ENCODE assay signal across 14 cellular contexts in the genomic region with DNA sequence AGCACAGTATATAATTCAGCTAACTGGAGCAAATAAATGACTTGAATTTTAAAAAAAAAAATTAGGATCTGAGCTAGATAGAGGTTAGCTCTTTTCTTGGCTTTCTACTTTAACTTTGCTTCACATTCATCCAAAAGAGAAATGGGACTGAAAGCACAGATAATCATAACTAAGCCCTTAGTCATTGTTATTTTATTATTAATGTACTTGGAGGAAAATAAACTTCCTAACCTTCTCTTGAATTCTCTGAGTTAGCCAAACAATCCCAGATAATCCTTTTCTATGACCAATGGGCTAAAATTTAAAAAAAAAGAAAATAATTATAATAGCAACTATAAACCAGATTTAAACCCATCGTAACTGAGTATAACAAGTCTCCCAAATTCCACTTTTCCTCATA.
"Had no signal": no experiment of that assay in that cellular context is flagged by ENCODE, and none has a peak within 500 bp of the region (broad histone marks: within the 10 kb centered on the region; RNA-seq: fewer than 3 reads in every experiment).

No MANE protein-coding gene starts in this region.

- H3K4me3 Mint-ChIP-seq: activated CD4-positive, alpha-beta T cell treated with anti-CD3 and anti-CD28 coated beads, Interleukin-2, amount 10 ng/mL, durations not matched to agents 7 days and 5 days; activated naive CD4-positive, alpha-beta T cell treated with anti-CD3 and anti-CD28 coated beads, Interleukin-2, amount 50 U/mL, for 24 hours; neural crest cell; T-helper 17 cell had no signal

- H3K27ac ChIP-seq: dorsolateral prefrontal cortex, esophagus squamous epithelium, heart left ventricle, ovary had no signal

- H3K36me3 ChIP-seq: esophagus squamous epithelium, heart left ventricle, ovary, stomach had no signal

- ATAC-seq: heart left ventricle, left ventricle myocardium superior, T-helper 17 cell had no signal

- H3K4me1 ChIP-seq: heart left ventricle had no signal

- H3K4me3 ChIP-seq: dorsolateral prefrontal cortex, esophagus squamous epithelium, heart left ventricle, ovary, stomach had no signal

- H3K4me1 Mint-ChIP-seq: neural crest cell had no signal

- H3K36me3 Mint-ChIP-seq: activated naive CD4-positive, alpha-beta T cell treated with anti-CD3 and anti-CD28 coated beads, Interleukin-2, amount 50 U/mL, for 24 hours had no signal

- H3K27me3 ChIP-seq: dorsolateral prefrontal cortex, esophagus squamous epithelium, heart left ventricle, ovary, stomach had no signal

- DNase-seq: activated CD4-positive, alpha-beta T cell treated with anti-CD3 and anti-CD28 coated beads, Interleukin-2, amount 10 ng/mL, durations not matched to agents 7 days and 5 days; activated CD4-positive, CD25-positive, alpha-beta regulatory T cell; activated T-cell treated with anti-CD3 and anti-CD28 coated beads, Interleukin-2, amount 50 U/mL, for 1 hour; amygdala; cerebellar nuclear complex; dorsolateral prefrontal cortex; esophagus squamous epithelium; heart left ventricle; left ventricle myocardium superior; ovary; stomach; T-helper 17 cell had no signal

- H3K9me3 Mint-ChIP-seq: activated naive CD4-positive, alpha-beta T cell treated with anti-CD3 and anti-CD28 coated beads, Interleukin-2, amount 50 U/mL, for 24 hours had no signal

- H3K9me3 ChIP-seq: esophagus squamous epithelium, ovary had no signal

- H3K27me3 Mint-ChIP-seq: activated naive CD4-positive, alpha-beta T cell treated with anti-CD3 and anti-CD28 coated beads, Interleukin-2, amount 50 U/mL, for 24 hours; T-helper 17 cell had no signal

- H3K27ac Mint-ChIP-seq: activated CD4-positive, alpha-beta T cell treated with anti-CD3 and anti-CD28 coated beads, Interleukin-2, amount 10 ng/mL, durations not matched to agents 7 days and 5 days; T-helper 17 cell had no signal
